In the genomic region with DNA sequence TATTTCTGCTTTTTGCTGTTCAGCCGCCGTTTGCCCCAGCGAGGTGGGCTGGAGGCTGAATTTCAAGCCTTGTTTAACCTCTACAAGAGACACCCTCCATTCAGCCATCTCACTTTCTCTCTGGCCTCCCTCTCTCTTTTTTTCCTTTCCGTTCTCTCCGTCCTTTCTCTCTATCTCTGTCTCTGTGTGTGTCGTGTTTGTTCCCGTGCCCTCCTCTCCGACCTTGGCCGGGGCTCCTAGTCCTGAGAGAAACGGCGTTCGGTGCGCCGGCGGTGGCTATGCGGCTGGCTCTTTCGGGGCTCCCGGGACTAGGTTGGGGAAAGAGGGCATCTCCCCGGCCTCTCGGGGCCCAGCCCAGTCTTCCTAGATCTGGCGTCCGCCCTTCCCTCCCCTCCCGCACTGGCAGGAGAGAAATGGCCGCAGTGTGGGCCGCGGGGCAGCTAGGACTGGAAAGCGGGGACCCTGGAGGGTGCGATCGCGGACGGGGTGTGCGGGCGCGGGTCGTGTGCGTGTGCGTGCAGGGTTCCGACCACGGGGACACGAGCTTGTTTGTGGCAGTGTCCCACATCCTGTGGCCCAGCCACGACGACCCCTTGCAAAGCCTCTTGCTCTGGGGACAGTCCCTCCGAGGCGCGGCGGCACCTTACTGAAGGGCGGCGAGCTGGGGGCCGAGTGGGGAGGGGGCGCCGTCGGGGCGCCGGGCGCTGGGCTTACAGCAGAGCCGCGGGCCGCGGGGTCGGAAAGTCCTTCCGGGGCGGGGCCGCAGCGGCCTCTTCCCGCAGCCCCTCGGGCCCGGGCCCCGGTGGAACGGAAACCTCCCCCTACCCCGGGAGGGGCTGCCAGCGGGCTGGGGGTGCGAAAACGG, we compare ENCODE assay signal across 1 cellular context.
TF ChIP-seq lines count a peak whose summit lies in the region.

No MANE protein-coding gene starts in this region.

TF ChIP-seq in SK-N-SH treated with all-trans-retinoic acid at 6 μM for 48 hours, 23 proteins besides CTCF, POLR2A, EP300 and RAD21 (continued from another document):
- TF ChIP-seq ZNF70 (CRISPR knock-in tag; IDR thresholded peaks at IDR 0.05): no peak
- TF ChIP-seq, protein P1, sequence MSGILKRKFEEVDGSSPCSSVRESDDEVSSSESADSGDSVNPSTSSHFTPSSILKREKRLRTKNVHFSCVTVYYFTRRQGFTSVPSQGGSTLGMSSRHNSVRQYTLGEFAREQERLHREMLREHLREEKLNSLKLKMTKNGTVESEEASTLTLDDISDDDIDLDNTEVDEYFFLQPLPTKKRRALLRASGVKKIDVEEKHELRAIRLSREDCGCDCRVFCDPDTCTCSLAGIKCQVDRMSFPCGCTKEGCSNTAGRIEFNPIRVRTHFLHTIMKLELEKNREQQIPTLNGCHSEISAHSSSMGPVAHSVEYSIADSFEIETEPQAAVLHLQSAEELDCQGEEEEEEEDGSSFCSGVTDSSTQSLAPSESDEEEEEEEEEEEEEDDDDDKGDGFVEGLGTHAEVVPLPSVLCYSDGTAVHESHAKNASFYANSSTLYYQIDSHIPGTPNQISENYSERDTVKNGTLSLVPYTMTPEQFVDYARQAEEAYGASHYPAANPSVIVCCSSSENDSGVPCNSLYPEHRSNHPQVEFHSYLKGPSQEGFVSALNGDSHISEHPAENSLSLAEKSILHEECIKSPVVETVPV (CRISPR knock-in tag; IDR thresholded peaks at IDR 0.05): no peak
